16 cellular contexts compared by ENCODE assay signal in genomic region chr3:193845144-193845543, GRCh38.
A peak's percentile ranks its signal among the peaks of the same experiment; 100 is the strongest.
DNase-seq lines count a peak whose midpoint lies in the region; ATAC-seq and TF ChIP-seq lines count a peak whose summit lies in the region.
"Had no signal": no experiment of that assay in that cellular context is flagged by ENCODE, and none has a peak within 500 bp of the region (broad histone marks: within the 10 kb centered on the region; RNA-seq: fewer than 3 reads in every experiment).

No MANE protein-coding gene starts in this region.

- H3K27ac Mint-ChIP-seq in Caco-2 (ENCODE audit: unreplicated experiment) (peak overlapping the region; percentile 90), progenitor cell of endocrine pancreas (peak overlapping the region; percentile 84)
- no peak overlapping the region for H3K27ac Mint-ChIP-seq in activated CD8-positive, alpha-beta T cell treated with anti-CD3 and anti-CD28 coated beads for 36 hours
- H3K27ac Mint-ChIP-seq: CD8-positive, alpha-beta memory T cell had no signal

- intact Hi-C loops in Caco-2 (cut with micrococcal nuclease; ENCODE audit: unreplicated experiment) (no loop called here), body of pancreas (cut with DNase I) (no loop called here), left ventricle myocardium superior (cut with micrococcal nuclease) (no loop called here)
- intact Hi-C loops in activated CD8-positive, alpha-beta T cell treated with anti-CD3 and anti-CD28 coated beads for 36 hours (cut with micrococcal nuclease): no loop called here

- H3K4me1 Mint-ChIP-seq in Caco-2 (ENCODE audit: low read depth, unreplicated experiment) (peaks cover 46% of the 10 kb centered on the region), progenitor cell of endocrine pancreas (ENCODE audit: low read depth) (peaks cover 59% of the 10 kb centered on the region)
- H3K4me1 Mint-ChIP-seq in activated CD8-positive, alpha-beta T cell treated with anti-CD3 and anti-CD28 coated beads for 36 hours (ENCODE audit: low read depth): no peaks in the 10 kb centered on the region
- H3K4me1 Mint-ChIP-seq: CD8-positive, alpha-beta memory T cell had no signal

- no peak overlapping the region for H3K4me3 ChIP-seq in Caco-2 (ENCODE audit: low read depth, low read length)
- no peak overlapping the region for H3K4me3 ChIP-seq in body of pancreas
- H3K4me3 ChIP-seq in mesenchymal stem cell (ENCODE audit: insufficient read depth in 1 of 2, low read depth in 1 of 2, low read length in 2 of 2): no peak overlapping the region
- H3K4me3 ChIP-seq: BLaER1, GM12878, GM23248 had no signal

- no peak overlapping the region for H3K18ac ChIP-seq in mesenchymal stem cell (ENCODE audit: low read depth in 1 of 2, low read length in 2 of 2)

- H3K27ac ChIP-seq in body of pancreas (peak overlapping the region; percentile 59 to 96 (median 94)), mesenchymal stem cell (ENCODE audit: low read length, poor library complexity, severe bottlenecking) (no peak overlapping the region)
- H3K27ac ChIP-seq: BLaER1, GM23248 had no signal

- 90% methylated on average over 4 of the region's 4 CpGs for WGBS in body of pancreas, 2 donors
- WGBS in mesenchymal stem cell: 83% methylated on average over 4 of the region's 4 CpGs

- no peaks in the 10 kb centered on the region for H3K79me1 ChIP-seq in mesenchymal stem cell (replicated peaks; ENCODE audit: low read length, poor library complexity, severe bottlenecking)

- H3K36me3 ChIP-seq in Caco-2 (ENCODE audit: control insufficient read depth, insufficient read depth, low read length): no peaks in the 10 kb centered on the region
- H3K36me3 ChIP-seq in body of pancreas (replicated peaks in 1 of 2; ENCODE audit: insufficient read depth in 1 of 2, low read depth in 2 of 2): no peaks in the 10 kb centered on the region
- H3K36me3 ChIP-seq in mesenchymal stem cell (ENCODE audit: control insufficient read depth in 1 of 2, insufficient read depth in 2 of 2, low read depth in 1 of 2, low read length in 2 of 2): peaks cover 0 to 3% of the 10 kb centered on the region in 2 experiments
- H3K36me3 ChIP-seq: BLaER1 had no signal

- no peak for TF ChIP-seq CTCF in Caco-2 (IDR thresholded peaks at IDR 0.05; ENCODE audit: insufficient read depth in 1 of 2, low read depth in 1 of 2, low read length in 1 of 2, severe bottlenecking in 1 of 2, unreplicated experiment in 1 of 2)
- no peak for TF ChIP-seq CTCF in body of pancreas (IDR thresholded peaks at IDR 0.05)
- TF ChIP-seq CTCF in progenitor cell of endocrine pancreas (IDR thresholded peaks at IDR 0.05; ENCODE audit: unreplicated experiment): no peak
- TF ChIP-seq CTCF in activated CD8-positive, alpha-beta T cell treated with anti-CD3 and anti-CD28 coated beads for 36 hours (IDR thresholded peaks at IDR 0.05): no peak

- H3K14ac ChIP-seq in mesenchymal stem cell (ENCODE audit: low read length in 2 of 2): no peak overlapping the region

- no peak for TF ChIP-seq POLR2A in body of pancreas (IDR thresholded peaks at IDR 0.05)

- no peaks in the 10 kb centered on the region for H3K27me3 Mint-ChIP-seq in Caco-2 (ENCODE audit: insufficient read depth, unreplicated experiment)
- H3K27me3 Mint-ChIP-seq in progenitor cell of endocrine pancreas: no peaks in the 10 kb centered on the region
- peaks cover 19% of the 10 kb centered on the region for H3K27me3 Mint-ChIP-seq in activated CD8-positive, alpha-beta T cell treated with anti-CD3 and anti-CD28 coated beads for 36 hours

- no peak overlapping the region for H2AFZ ChIP-seq in mesenchymal stem cell (ENCODE audit: low read depth, low read length)
- H2AFZ ChIP-seq: GM23248 had no signal

- H3K36me3 Mint-ChIP-seq in Caco-2 (ENCODE audit: insufficient read depth, unreplicated experiment) (peaks cover 29% of the 10 kb centered on the region), progenitor cell of endocrine pancreas (ENCODE audit: insufficient read depth) (peaks cover 7% of the 10 kb centered on the region)
- H3K36me3 Mint-ChIP-seq in activated CD8-positive, alpha-beta T cell treated with anti-CD3 and anti-CD28 coated beads for 36 hours (ENCODE audit: low read depth): no peaks in the 10 kb centered on the region
- H3K36me3 Mint-ChIP-seq: CD8-positive, alpha-beta memory T cell had no signal

- H3K4ac ChIP-seq in mesenchymal stem cell (ENCODE audit: low read depth in 1 of 2, low read length in 2 of 2): no peak overlapping the region

- H3K9ac ChIP-seq in mesenchymal stem cell (ENCODE audit: low read length): no peak overlapping the region
- H3K9ac ChIP-seq: BLaER1, GM23248 had no signal

- H2BK12ac ChIP-seq in mesenchymal stem cell (ENCODE audit: low read length in 2 of 2): no peak overlapping the region

- no TSS peak for BruUV-seq in Caco-2 (replicated peaks; lab: Mats Ljungman, UMichigan)

- peak overlapping the region; percentile 61 for H2AK5ac ChIP-seq in mesenchymal stem cell (ENCODE audit: low read length, severe bottlenecking)

- H4K91ac ChIP-seq in mesenchymal stem cell (ENCODE audit: low read length): no peak overlapping the region

- no peak overlapping the region for H2BK120ac ChIP-seq in mesenchymal stem cell (ENCODE audit: low read depth, low read length)

- peaks cover 11% of the 10 kb centered on the region for H3K9me3 ChIP-seq in Caco-2
- no peaks in the 10 kb centered on the region for H3K9me3 ChIP-seq in body of pancreas
- no peaks in the 10 kb centered on the region for H3K9me3 ChIP-seq in mesenchymal stem cell (ENCODE audit: control insufficient read depth, low read length)

- H2BK15ac ChIP-seq in mesenchymal stem cell (ENCODE audit: low read depth, poor library complexity, severe bottlenecking): no peak overlapping the region

- POLR2A ChIA-PET in Caco-2 (lab: Charles Lee): interaction anchor here (1.7 to 2.6 kb wide), 2 partner anchors 27 to 62 kb away, joined by 8 to 13 read pairs; no protein-coding TSS in a partner anchor
- POLR2A ChIA-PET in activated CD8-positive, alpha-beta T cell treated with anti-CD3 and anti-CD28 coated beads for 36 hours (lab: Charles Lee): interaction anchor here (0.6 kb wide), 1 partner anchor 621 kb away, joined by 3 read pairs; no protein-coding TSS in a partner anchor

- DNase-seq in Caco-2 (no peak), body of pancreas (no peak), mesenchymal stem cell (no peak), progenitor cell of endocrine pancreas (ENCODE audit: low spot score, unreplicated experiment) (no peak), inferior parietal cortex (ENCODE audit: extremely low spot score) (no peak), left ventricle myocardium superior (no peak), NCI-H524 treated with DMSO at 0.1 percent for 48 hours (lab: John Stamatoyannopoulos, UW) (no peak)
- DNase-seq in activated CD8-positive, alpha-beta T cell treated with anti-CD3 and anti-CD28 coated beads for 36 hours: no peak
- DNase-seq: 8988T; AML-193; CD8-positive, alpha-beta memory T cell; DMS 273 treated with DMSO at 0.1 percent for 48 hours; GM23248 had no signal

- CTCF ChIA-PET in Caco-2 (lab: Charles Lee): interaction anchor here (1.4 to 1.6 kb wide), 2 partner anchors 8 to 27 kb away, joined by 3 to 4 read pairs; no protein-coding TSS in a partner anchor
- CTCF ChIA-PET in activated CD8-positive, alpha-beta T cell treated with anti-CD3 and anti-CD28 coated beads for 36 hours (lab: Charles Lee): no interaction called here

- ATAC-seq in body of pancreas (no peak), left ventricle myocardium superior (no peak)
- no peak for ATAC-seq in activated CD8-positive, alpha-beta T cell treated with anti-CD3 and anti-CD28 coated beads for 36 hours
- ATAC-seq: GM12878, HCT116 had no signal

- H2BK5ac ChIP-seq in mesenchymal stem cell (ENCODE audit: low read depth, low read length, poor library complexity, severe bottlenecking): no peak overlapping the region

- H4K8ac ChIP-seq in mesenchymal stem cell (ENCODE audit: low read length): no peak overlapping the region

- H3K23ac ChIP-seq in mesenchymal stem cell (ENCODE audit: low read length in 2 of 2): no peak overlapping the region

- H3K4me2 ChIP-seq in mesenchymal stem cell (ENCODE audit: low read length, poor library complexity, severe bottlenecking): no peak overlapping the region
- H3K4me2 ChIP-seq: BLaER1 had no signal

- H3K4me3 Mint-ChIP-seq in Caco-2 (ENCODE audit: unreplicated experiment): no peak overlapping the region
- no peak overlapping the region for H3K4me3 Mint-ChIP-seq in progenitor cell of endocrine pancreas (ENCODE audit: low read depth)
- H3K4me3 Mint-ChIP-seq in activated CD8-positive, alpha-beta T cell treated with anti-CD3 and anti-CD28 coated beads for 36 hours: no peak overlapping the region
- H3K4me3 Mint-ChIP-seq: CD8-positive, alpha-beta memory T cell had no signal

- H3K9me3 Mint-ChIP-seq in Caco-2 (ENCODE audit: unreplicated experiment): peaks cover 10% of the 10 kb centered on the region
- H3K9me3 Mint-ChIP-seq in progenitor cell of endocrine pancreas (ENCODE audit: low read depth): peaks cover 7% of the 10 kb centered on the region
- no peaks in the 10 kb centered on the region for H3K9me3 Mint-ChIP-seq in activated CD8-positive, alpha-beta T cell treated with anti-CD3 and anti-CD28 coated beads for 36 hours
- H3K9me3 Mint-ChIP-seq: CD8-positive, alpha-beta memory T cell had no signal

- H3K27me3 ChIP-seq in Caco-2 (replicated peaks; ENCODE audit: control insufficient read depth, insufficient read depth, low read length): no peaks in the 10 kb centered on the region
- H3K27me3 ChIP-seq in body of pancreas: no peaks in the 10 kb centered on the region
- H3K27me3 ChIP-seq in mesenchymal stem cell (ENCODE audit: control insufficient read depth in 1 of 2, insufficient read depth in 1 of 2, low read length in 2 of 2): peaks cover 0 to 59% of the 10 kb centered on the region in 2 experiments
- H3K27me3 ChIP-seq: BLaER1 had no signal

- H3K4me1 ChIP-seq in Caco-2 (peaks cover 74% of the 10 kb centered on the region), body of pancreas (peaks cover 69% of the 10 kb centered on the region), mesenchymal stem cell (ENCODE audit: control insufficient read depth, insufficient read depth, low read depth, low read length) (peaks cover 10% of the 10 kb centered on the region)
